In genomic region chrX:121349263-121349662, GRCh38 we compare ENCODE assay signal across 21 cellular contexts.
"Had no signal": no experiment of that assay in that cellular context is flagged by ENCODE, and none has a peak within 500 bp of the region (broad histone marks: within the 10 kb centered on the region; RNA-seq: fewer than 3 reads in every experiment).

No MANE protein-coding gene starts in this region.

- H3K36me3 ChIP-seq: esophagus muscularis mucosa, gastrocnemius medialis, heart right ventricle, left lung, lower lobe of right lung had no signal

- ATAC-seq: gastrocnemius medialis; heart right ventricle; left cardiac atrium; left lung; left ventricle myocardium superior; lower lobe of right lung; mucosa of descending colon; naive thymus-derived CD8-positive, alpha-beta T cell had no signal

- H3K27me3 ChIP-seq: esophagus muscularis mucosa, gastrocnemius medialis, heart right ventricle, left lung had no signal

- H3K27ac Mint-ChIP-seq: mesothelial cell of epicardium; naive B cell; naive thymus-derived CD8-positive, alpha-beta T cell had no signal

- H3K4me1 ChIP-seq: esophagus muscularis mucosa, gastrocnemius medialis, heart right ventricle, left lung, lower lobe of right lung had no signal

- H3K4me3 ChIP-seq: coronary artery, dorsolateral prefrontal cortex, esophagus muscularis mucosa, gastrocnemius medialis, heart right ventricle, left lung, lower lobe of right lung, mucosa of descending colon had no signal

- H3K4me1 Mint-ChIP-seq: mesothelial cell of epicardium; naive B cell; naive thymus-derived CD8-positive, alpha-beta T cell had no signal

- H3K27ac ChIP-seq: coronary artery, dorsolateral prefrontal cortex, esophagus muscularis mucosa, gastrocnemius medialis, heart right ventricle, left lung, lower lobe of right lung had no signal

- DNase-seq: dermis blood vessel endothelial cell; dorsolateral prefrontal cortex; effector CD4-positive, alpha-beta T cell; effector memory CD4-positive, alpha-beta T cell; foreskin melanocyte; gastrocnemius medialis; glutamatergic neuron; head of caudate nucleus; heart right ventricle; hippocampal formation; left cardiac atrium; left lung; left ventricle myocardium superior; lower lobe of right lung; mesenchymal stem cell; mucosa of descending colon; naive B cell; naive thymus-derived CD8-positive, alpha-beta T cell had no signal

- H3K4me3 Mint-ChIP-seq: mesothelial cell of epicardium; naive thymus-derived CD8-positive, alpha-beta T cell had no signal

- H3K36me3 Mint-ChIP-seq: mesothelial cell of epicardium; naive B cell; naive thymus-derived CD8-positive, alpha-beta T cell had no signal

- H3K9me3 ChIP-seq: esophagus muscularis mucosa, gastrocnemius medialis, left lung, lower lobe of right lung, mucosa of descending colon had no signal
